Comparison of ENCODE assay signal across 11 cellular contexts in genomic region chr10:58460157-58460556, GRCh38.
"Had no signal": no experiment of that assay in that cellular context is flagged by ENCODE, and none has a peak within 500 bp of the region (broad histone marks: within the 10 kb centered on the region; RNA-seq: fewer than 3 reads in every experiment).

No MANE protein-coding gene starts in this region.

- H3K4me2 ChIP-seq: GM23338 had no signal

- DNase-seq: GM23248, GOT3, H7, H9, HCEC 1CT, HFFc6 had no signal

- H3K9ac ChIP-seq: GM23248 had no signal

- FAIRE-seq: H1, H54 had no signal

- ATAC-seq: GM23338, HCT116 had no signal

- H3K27ac ChIP-seq: GM23248 had no signal

- H3K4me1 ChIP-seq: HAP-1 had no signal

- H3K36me3 ChIP-seq: HAP-1 had no signal

- H3K9me3 ChIP-seq: HAP-1 had no signal

- H2AFZ ChIP-seq: GM23248, GM23338 had no signal

- H3K4me3 ChIP-seq: GM23248, GM23338, HAP-1 had no signal
